ENCODE assay signal across 21 cellular contexts in genomic region chr7:133873187-133873586, GRCh38.
"Had no signal": no experiment of that assay in that cellular context is flagged by ENCODE, and none has a peak within 500 bp of the region (broad histone marks: within the 10 kb centered on the region; RNA-seq: fewer than 3 reads in every experiment).

No MANE protein-coding gene starts in this region.

- H3K9me3 ChIP-seq: gastrocnemius medialis, prostate gland, right atrium auricular region, thoracic aorta, tibial nerve, upper lobe of left lung had no signal

- H3K9me3 Mint-ChIP-seq: memory B cell had no signal

- H3K27ac Mint-ChIP-seq: memory B cell, nephron, neural progenitor cell had no signal

- H3K4me3 ChIP-seq: gastrocnemius medialis, lung, neural progenitor cell, prostate gland, right atrium auricular region, smooth muscle cell, thoracic aorta, tibial nerve, upper lobe of left lung had no signal

- H3K27me3 ChIP-seq: gastrocnemius medialis, neural progenitor cell, right atrium auricular region, tibial nerve, upper lobe of left lung had no signal

- ATAC-seq: gastrocnemius medialis, left lobe of liver, sciatic nerve had no signal

- H3K27me3 Mint-ChIP-seq: memory B cell had no signal

- H3K36me3 Mint-ChIP-seq: neural progenitor cell had no signal

- H3K4me1 Mint-ChIP-seq: nephron had no signal

- DNase-seq: cortex of kidney; gastrocnemius medialis; head of caudate nucleus; kidney; stimulated activated CD4-positive, alpha-beta T cell treated with anti-CD3 and anti-CD28 coated beads, Interleukin-12 subunit alpha, Interleukin-12 subunit beta, amount 100 ng/mL, for 4 hours; stimulated activated CD4-positive, alpha-beta T cell treated with anti-CD3 and anti-CD28 coated beads, Interleukin-1b, Interleukin-23, amount 100 ng/mL, for 48 hours; stimulated activated CD4-positive, alpha-beta T cell treated with anti-CD3 and anti-CD28 coated beads, Interleukin-4, amount 100 ng/mL, for 1 hour; stimulated activated CD8-positive, alpha-beta memory T cell treated with anti-CD3 and anti-CD28 coated beads, Interleukin-4, amount 100 ng/mL, for 48 hours; stimulated activated naive CD4-positive, alpha-beta T cell treated with Interleukin-2 at 50 U/mL for 16 hours; upper lobe of left lung had no signal

- H3K4me1 ChIP-seq: gastrocnemius medialis, prostate gland, right atrium auricular region, tibial nerve had no signal

- H3K36me3 ChIP-seq: gastrocnemius medialis, neural progenitor cell, prostate gland, right atrium auricular region, thoracic aorta, tibial nerve, upper lobe of left lung had no signal

- H3K27ac ChIP-seq: gastrocnemius medialis, neural progenitor cell, prostate gland, right atrium auricular region, thoracic aorta, tibial nerve, upper lobe of left lung had no signal

- H3K4me3 Mint-ChIP-seq: memory B cell, nephron, neural progenitor cell had no signal
